ENCODE assay signal across 17 cellular contexts in genomic region chr2:119693967-119694366, GRCh38. TPM values are rescaled to one million over a fixed set of nuclear protein-coding genes. Genes with fewer than 3 reads are reported as not detected.
A peak's percentile ranks its signal among the peaks of the same experiment; 100 is the strongest.
DNase-seq lines count a peak whose midpoint lies in the region; ATAC-seq, FAIRE-seq and TF ChIP-seq lines count a peak whose summit lies in the region.
"Had no signal": no experiment of that assay in that cellular context is flagged by ENCODE, and none has a peak within 500 bp of the region (broad histone marks: within the 10 kb centered on the region; RNA-seq: fewer than 3 reads in every experiment).

No MANE protein-coding gene starts in this region.

- H4K20me1 ChIP-seq in IMR-90 (ENCODE audit: insufficient read depth, low read length) (no peaks in the 10 kb centered on the region), H1 (replicated peaks in 1 of 2; ENCODE audit: control insufficient read depth in 1 of 2, insufficient read depth in 2 of 2, low read length in 2 of 2) (peaks cover 0 to 6% of the 10 kb centered on the region in 2 experiments), neural progenitor cell (ENCODE audit: low read depth) (no peaks in the 10 kb centered on the region)

- H3K27me3 ChIP-seq in CD4-positive, alpha-beta T cell (ENCODE audit: control insufficient read depth, insufficient read depth, low read length) = no peaks in the 10 kb centered on the region
- H3K27me3 ChIP-seq in IMR-90 (ENCODE audit: control insufficient read depth, insufficient read depth, low read length) = peaks cover 25% of the 10 kb centered on the region
- H3K27me3 ChIP-seq in H1 (replicated peaks in 1 of 4; ENCODE audit: control insufficient read depth in 3 of 4, extremely low read depth in 1 of 4, insufficient read depth in 3 of 4, low read length in 3 of 4) = no peaks in the 10 kb centered on the region
- H3K27me3 ChIP-seq in neural progenitor cell = no peaks in the 10 kb centered on the region
- H3K27me3 ChIP-seq: MG63 had no signal

- H3K79me2 ChIP-seq in H1 (ENCODE audit: control insufficient read depth in 1 of 2, insufficient read depth in 2 of 2, low read length in 2 of 2) = no peaks in the 10 kb centered on the region
- no peaks in the 10 kb centered on the region for H3K79me2 ChIP-seq in neural progenitor cell (ENCODE audit: low read depth)

- no peak overlapping the region for H3K56ac ChIP-seq in IMR-90 (ENCODE audit: extremely low read depth, insufficient read depth, low read length)
- peak overlapping the region; percentile 95 for H3K56ac ChIP-seq in H1 (replicated peaks; ENCODE audit: insufficient read length, low read depth, low read length)

- no peaks in the 10 kb centered on the region for H3K9me3 ChIP-seq in CD4-positive, alpha-beta T cell (ENCODE audit: control insufficient read depth, low read length)
- H3K9me3 ChIP-seq in IMR-90 (ENCODE audit: control insufficient read depth, insufficient read depth, low read length) (no peaks in the 10 kb centered on the region), H1 (ENCODE audit: insufficient read depth in 2 of 2, low read depth in 1 of 2, low read length in 1 of 2) (no peaks in the 10 kb centered on the region), neural progenitor cell (ENCODE audit: low read depth) (no peaks in the 10 kb centered on the region)
- H3K9me3 ChIP-seq: A549, MG63, SK-N-SH had no signal

- TF ChIP-seq RAD21 in IMR-90 (IDR thresholded peaks at IDR 0.05; ENCODE audit: low read length) = no peak
- no peak for TF ChIP-seq RAD21 in H1 (IDR thresholded peaks at IDR 0.05 in 1 of 2, conservative IDR thresholded peaks at IDR 0.05 in 1 of 2; ENCODE audit: low read depth in 2 of 2, low read length in 2 of 2)

- peaks cover 50% of the 10 kb centered on the region for H3K4me1 Mint-ChIP-seq in CD4-positive, alpha-beta T cell (ENCODE audit: low read depth)
- peaks cover 49% of the 10 kb centered on the region for H3K4me1 Mint-ChIP-seq in neural progenitor cell
- H3K4me1 Mint-ChIP-seq in activated T-cell treated with anti-CD3 and anti-CD28 coated beads, Interleukin-2, amount 50 U/mL, for 24 hours (ENCODE audit: low read depth) = peaks cover 45% of the 10 kb centered on the region

- H3K36me3 ChIP-seq in IMR-90 (ENCODE audit: control insufficient read depth, insufficient read depth, low read length) = no peaks in the 10 kb centered on the region
- H3K36me3 ChIP-seq in H1 (ENCODE audit: control insufficient read depth in 2 of 4, insufficient read depth in 4 of 4, low read length in 3 of 4) = no peaks in the 10 kb centered on the region; a peak in 1 of 8 replicates
- no peaks in the 10 kb centered on the region for H3K36me3 ChIP-seq in neural progenitor cell
- H3K36me3 ChIP-seq: MG63 had no signal

- no peak for DNase-seq in CD4-positive, alpha-beta T cell
- DNase-seq in IMR-90 = no peak
- DNase-seq in H1 (ENCODE audit: low read depth in 1 of 2, low spot score in 2 of 2) = no peak
- no peak for DNase-seq in neural progenitor cell (ENCODE audit: low spot score)
- no peak for DNase-seq in activated T-cell treated with anti-CD3 and anti-CD28 coated beads, Interleukin-2, amount 50 U/mL, for 24 hours
- no peak for DNase-seq in DMS79 (lab: John Stamatoyannopoulos, UW)
- DNase-seq in KBM-7 = no peak
- DNase-seq: DND-41, GDM1, MG63, NCI-H187, NCI-H446 treated with DMSO at 0.1 percent for 48 hours, NCI-H748 treated with DMSO at 0.1 percent for 48 hours, SK-N-SH had no signal

- H2BK12ac ChIP-seq in H1 (ENCODE audit: low read depth, low read length) = peak overlapping the region; percentile 98; the same call in 1 of the 2 replicates

- in situ Hi-C loops in IMR-90 (cut with MboI; ENCODE audit: low sequenced_read_pairs) (no loop called here), KBM-7 (cut with MboI; ENCODE audit: low pct_unique_long_range_greater_than_20kb, low sequenced_read_pairs) (no loop called here)

- no peak overlapping the region for H2BK120ac ChIP-seq in IMR-90 (ENCODE audit: low read depth, low read length)
- H2BK120ac ChIP-seq in H1 (replicated peaks; ENCODE audit: low read depth, low read length) = no peak overlapping the region

- intact Hi-C loops in CD4-positive, alpha-beta T cell (cut with DNase I, micrococcal nuclease) = no loop called here
- intact Hi-C loops in IMR-90 (cut with micrococcal nuclease) = no loop called here

- peaks cover 7% of the 10 kb centered on the region; the same call in 1 of the 2 replicates for H3K9me1 ChIP-seq in IMR-90 (ENCODE audit: insufficient read depth, low read length)

- dilution Hi-C loops in IMR-90 (cut with HindIII; ENCODE audit: low sequenced_read_pairs, unreplicated experiment) = no loop called here

- H3K23me2 ChIP-seq in H1 (ENCODE audit: low read depth, low read length) = peaks cover 7% of the 10 kb centered on the region

- no peak overlapping the region for H3K9ac ChIP-seq in IMR-90 (ENCODE audit: low read depth, low read length)
- no peak overlapping the region; a peak in 1 of 7 replicates for H3K9ac ChIP-seq in H1 (replicated peaks in 1 of 4; ENCODE audit: extremely low read depth in 1 of 4, low read depth in 3 of 4, low read length in 3 of 4)
- H3K9ac ChIP-seq in neural progenitor cell = no peak overlapping the region
- H3K9ac ChIP-seq: KMS-11, SK-N-SH had no signal

- peak overlapping the region; percentile 29; the same call in 1 of the 2 replicates for H2AK5ac ChIP-seq in IMR-90 (ENCODE audit: low read depth, low read length)
- H2AK5ac ChIP-seq in H1 (ENCODE audit: low read depth, low read length) = peak overlapping the region; percentile 100

- peaks cover 7% of the 10 kb centered on the region for H3K36me3 Mint-ChIP-seq in CD4-positive, alpha-beta T cell (ENCODE audit: low read depth)
- H3K36me3 Mint-ChIP-seq in neural progenitor cell = peaks cover 6% of the 10 kb centered on the region
- H3K36me3 Mint-ChIP-seq in activated T-cell treated with anti-CD3 and anti-CD28 coated beads, Interleukin-2, amount 50 U/mL, for 24 hours (ENCODE audit: low read depth) = peaks cover 3% of the 10 kb centered on the region

- no TSS peak for BruUV-seq in IMR-90 (replicated peaks; lab: Mats Ljungman, UMichigan)

- no peak for TF ChIP-seq POLR2A in IMR-90 (IDR thresholded peaks at IDR 0.05; ENCODE audit: low read depth, low read length)
- no peak for TF ChIP-seq POLR2A in H1 (IDR thresholded peaks at IDR 0.05; ENCODE audit: control extremely low read depth in 1 of 2, low read depth in 2 of 2, low read length in 2 of 2)

- H3K79me1 ChIP-seq in IMR-90 (ENCODE audit: low read depth in 1 of 2, low read length in 2 of 2) (no peaks in the 10 kb centered on the region), H1 (ENCODE audit: low read depth, low read length) (no peaks in the 10 kb centered on the region; the same call in 1 of the 2 replicates)

- no peak for TF ChIP-seq EP300 in H1 (IDR thresholded peaks at IDR 0.05; ENCODE audit: borderline replicate concordance in 1 of 2, low read depth in 2 of 2, low read length in 2 of 2)

- WGBS in IMR-90 (ENCODE audit: extremely low coverage in 2 of 2, insufficient read length in 1 of 2), 2 experiments = 94 to 100% methylated on average over 2 to 5 of the region's 5 CpGs
- 92 to 100% methylated on average over 1 to 5 of the region's 5 CpGs for WGBS in H1 (ENCODE audit: extremely low coverage in 1 of 2, insufficient coverage in 1 of 2, insufficient read length in 1 of 2, insufficient replicate concordance in 2 of 2, low coverage in 1 of 2, low lambda C conversion rate in 2 of 2, missing lambda C conversion rate in 1 of 2), 2 experiments

- H3K27me3 Mint-ChIP-seq in CD4-positive, alpha-beta T cell = no peaks in the 10 kb centered on the region
- peaks cover 11% of the 10 kb centered on the region for H3K27me3 Mint-ChIP-seq in neural progenitor cell (ENCODE audit: insufficient read depth, low read depth)
- H3K27me3 Mint-ChIP-seq in activated T-cell treated with anti-CD3 and anti-CD28 coated beads, Interleukin-2, amount 50 U/mL, for 24 hours = no peaks in the 10 kb centered on the region

- H2AK9ac ChIP-seq in IMR-90 (replicated peaks; ENCODE audit: low read depth, low read length, poor library complexity) = no peak overlapping the region

- H3K4me3 ChIP-seq in IMR-90 (ENCODE audit: insufficient read depth, low read depth, low read length) (no peak overlapping the region), H1 (ENCODE audit: extremely low read depth in 1 of 4, insufficient read depth in 2 of 4, low read depth in 3 of 4, low read length in 4 of 4) (no peak overlapping the region), neural progenitor cell (no peak overlapping the region)
- H3K4me3 ChIP-seq: A549, MG63 had no signal

- H3K4ac ChIP-seq in IMR-90 (ENCODE audit: low read depth, low read length) (no peak overlapping the region), H1 (replicated peaks; ENCODE audit: insufficient read length, low read depth, low read length) (peak overlapping the region; percentile 98)

- H3K27ac ChIP-seq in CD4-positive, alpha-beta T cell (ENCODE audit: low read depth, low read length) = no peak overlapping the region
- H3K27ac ChIP-seq in IMR-90 (ENCODE audit: insufficient read depth, low read length) (no peak overlapping the region), H1 (ENCODE audit: low read depth, low read length) (no peak overlapping the region), neural progenitor cell (no peak overlapping the region)
- H3K27ac ChIP-seq: A549, KMS-11 had no signal

- H3F3A ChIP-seq in neural progenitor cell (ENCODE audit: low read depth) = peaks cover under 1% of the 10 kb centered on the region

- H3K14ac ChIP-seq in IMR-90 (replicated peaks; ENCODE audit: low read depth, low read length) (no peak overlapping the region), H1 (ENCODE audit: insufficient read length) (peak overlapping the region; percentile 34)

- no peak for FAIRE-seq in H1 (lab: Jason Lieb, UNC)
- FAIRE-seq: A549 had no signal

- no peak for TF ChIP-seq CTCF in CD4-positive, alpha-beta T cell (IDR thresholded peaks at IDR 0.05)
- no peak for TF ChIP-seq CTCF in IMR-90 (conservative IDR thresholded peaks at IDR 0.05; ENCODE audit: low read depth, low read length)
- TF ChIP-seq CTCF in H1 (IDR thresholded peaks at IDR 0.05; ENCODE audit: control extremely low read depth in 1 of 3, insufficient read depth in 1 of 3, low read depth in 1 of 3, low read length in 3 of 3) = no peak
- no peak for TF ChIP-seq CTCF in neural progenitor cell (IDR thresholded peaks at IDR 0.05)

- peak overlapping the region; percentile 71 for H3K27ac Mint-ChIP-seq in CD4-positive, alpha-beta T cell
- peak overlapping the region; percentile 10 for H3K27ac Mint-ChIP-seq in neural progenitor cell
- no peak overlapping the region for H3K27ac Mint-ChIP-seq in activated T-cell treated with anti-CD3 and anti-CD28 coated beads, Interleukin-2, amount 50 U/mL, for 24 hours

- no peak overlapping the region for H2BK15ac ChIP-seq in IMR-90 (ENCODE audit: low read depth, low read length)
- H2BK15ac ChIP-seq in H1 (ENCODE audit: low read length) = peak overlapping the region; percentile 23; the same call in 1 of the 2 replicates

- CTCF ChIA-PET in CD4-positive, alpha-beta T cell (lab: Charles Lee) = no interaction called here
- CTCF ChIA-PET in IMR-90 (lab: Yijun Ruan, JAX) (no interaction called here), H1 (lab: Charles Lee; ENCODE audit: partially characterized antibody) (interaction anchor here (1.0 to 1.5 kb wide), 3 partner anchors 9 to 34 kb away, joined by 3 read pairs; partner anchors contain the start of gene TMEM177)

- H4K91ac ChIP-seq in IMR-90 (ENCODE audit: insufficient read depth, low read depth, low read length) (no peak overlapping the region), H1 (replicated peaks; ENCODE audit: insufficient read length, low read length) (peak overlapping the region; percentile 92)

- H3K23ac ChIP-seq in IMR-90 (ENCODE audit: low read depth, low read length) = no peak overlapping the region
- no peak overlapping the region for H3K23ac ChIP-seq in H1 (ENCODE audit: insufficient read length)

- H2BK20ac ChIP-seq in IMR-90 (ENCODE audit: low read depth, low read length) (no peak overlapping the region), H1 (ENCODE audit: low read length) (peak overlapping the region; percentile 41; the same call in 1 of the 2 replicates)

- H3K18ac ChIP-seq in IMR-90 (ENCODE audit: low read depth, low read length) (no peak overlapping the region), H1 (ENCODE audit: extremely low read depth, low read length) (peak overlapping the region; percentile 38; the same call in 1 of the 2 replicates)

- H3K4me2 ChIP-seq in IMR-90 (ENCODE audit: low read depth, low read length) = no peak overlapping the region
- no peak overlapping the region for H3K4me2 ChIP-seq in H1 (ENCODE audit: insufficient read depth in 1 of 2, low read depth in 2 of 2, low read length in 2 of 2)
- no peak overlapping the region for H3K4me2 ChIP-seq in neural progenitor cell
- H3K4me2 ChIP-seq: A549, KMS-11, SK-N-SH had no signal

- H4K5ac ChIP-seq in IMR-90 (ENCODE audit: low read depth, low read length) = no peak overlapping the region
- no peak overlapping the region for H4K5ac ChIP-seq in H1 (ENCODE audit: insufficient read length, low read depth, low read length)

- H2AFZ ChIP-seq in IMR-90 (replicated peaks; ENCODE audit: low read length, poor library complexity) = no peak overlapping the region
- H2AFZ ChIP-seq in H1 (ENCODE audit: low read length) = no peak overlapping the region
- no peak overlapping the region for H2AFZ ChIP-seq in neural progenitor cell (replicated peaks)

- POLR2A ChIA-PET in CD4-positive, alpha-beta T cell (lab: Charles Lee) = interaction anchor here (0.9 kb wide), 1 partner anchor 15 kb away, joined by 3 read pairs; the partner anchor contains the start of gene TMEM177
- POLR2A ChIA-PET in IMR-90 (lab: Charles Lee; ENCODE audit: unreplicated experiment) (no interaction called here), H1 (lab: Charles Lee; ENCODE audit: partially characterized antibody) (interaction anchor here (0.9 to 3.4 kb wide), 2 partner anchors 11 to 15 kb away, joined by 3 to 28 read pairs; partner anchors contain the start of gene TMEM177)

- no peak for ATAC-seq in CD4-positive, alpha-beta T cell (ENCODE audit: poor library complexity)
- ATAC-seq in IMR-90 (ENCODE audit: low read depth) (no peak), HG03175 (IDR thresholded peaks at IDR 0.05; ENCODE audit: unreplicated experiment) (no peak)
- ATAC-seq: A549 had no signal

- no peaks in the 10 kb centered on the region for H3K9me3 Mint-ChIP-seq in CD4-positive, alpha-beta T cell
- no peaks in the 10 kb centered on the region for H3K9me3 Mint-ChIP-seq in neural progenitor cell
- no peaks in the 10 kb centered on the region for H3K9me3 Mint-ChIP-seq in activated T-cell treated with anti-CD3 and anti-CD28 coated beads, Interleukin-2, amount 50 U/mL, for 24 hours

- H2BK5ac ChIP-seq in IMR-90 (ENCODE audit: low read depth, low read length, poor library complexity, severe bottlenecking) (peak overlapping the region; percentile 75), H1 (ENCODE audit: low read depth, low read length) (peak overlapping the region; percentile 90)

- H4K8ac ChIP-seq in IMR-90 (ENCODE audit: low read depth in 2 of 2, low read length in 2 of 2) = no peak overlapping the region
- H4K8ac ChIP-seq in H1 (ENCODE audit: extremely low read depth, insufficient read depth, low read length) = peak overlapping the region; percentile 11; the same call in 1 of the 2 replicates

- peaks cover 6% of the 10 kb centered on the region for H3K4me1 ChIP-seq in IMR-90 (ENCODE audit: control insufficient read depth, insufficient read depth, low read length)
- H3K4me1 ChIP-seq in H1 (replicated peaks in 1 of 4; ENCODE audit: control insufficient read depth in 3 of 4, insufficient read depth in 4 of 4, low read length in 3 of 4) = peaks cover 8 to 30% (median 12%) of the 10 kb centered on the region in 4 experiments
- H3K4me1 ChIP-seq in neural progenitor cell = peaks cover 17% of the 10 kb centered on the region
- H3K4me1 ChIP-seq: A549 had no signal

- H3K4me3 Mint-ChIP-seq in CD4-positive, alpha-beta T cell = no peak overlapping the region
- H3K4me3 Mint-ChIP-seq in neural progenitor cell = peak overlapping the region; percentile 23
- no peak overlapping the region for H3K4me3 Mint-ChIP-seq in activated T-cell treated with anti-CD3 and anti-CD28 coated beads, Interleukin-2, amount 50 U/mL, for 24 hours

RNA-seq across cellular contexts. Expression of gene TMEM177, which starts 15.0 kb away (rescaled TPM):
- total RNA-seq in CD4-positive, alpha-beta T cell = 1 to 10 TPM; 3.6 to 4.0 TPM
- total RNA-seq in IMR-90 (2012; rRNA removed) = 6.8 and 7.8 TPM in 2 replicates
- 8.2 and 8.7 TPM in 2 replicates for polyA plus RNA-seq in IMR-90 (2012; rRNA removed)
- 7.2 and 12.6 TPM in 2 replicates for polyA plus RNA-seq in IMR-90 (2012; cell fraction: cytosol; rRNA removed)
- polyA plus RNA-seq in IMR-90 (2012; cell fraction: nucleus; rRNA removed; ENCODE audit: low replicate concordance) = 4.4 and 6.8 TPM in 2 replicates
- total RNA-seq in H1 (2021; fragmentation: NEBNext Ultra II Directional; extraction: Animal tissue kit (Norgen Biotek cat#: 25700)) = 43.4 and 47.0 TPM in 2 replicates
- polyA plus RNA-seq in H1 (2011; rRNA removed) = 84.9 and 86.7 TPM in 2 replicates
- 67.7 TPM for polyA plus RNA-seq in H1 (2011; cell fraction: cytosol; rRNA removed)
- 54.9 TPM for polyA plus RNA-seq in H1 (2011; cell fraction: nucleus; rRNA removed)
- 23.4 to 46.6 TPM (median 44.7 TPM) in 4 replicates for polyA plus RNA-seq in H1 (2012, experiment 1 of 2)
- 51.9 TPM for polyA plus RNA-seq in H1 (2012, experiment 2 of 2)
- polyA plus RNA-seq in H1 (2013, experiment 1 of 2) = 29.3 TPM
- polyA plus RNA-seq in H1 (2013, experiment 2 of 2) = 28.9 TPM
- polyA minus RNA-seq in H1 (2011; rRNA and poly(A)+ RNA removed) = 32.5 and 34.3 TPM in 2 replicates
- polyA minus RNA-seq in H1 (2011; cell fraction: cytosol; rRNA and poly(A)+ RNA removed) = 16.4 TPM
- polyA minus RNA-seq in H1 (2011; cell fraction: nucleus; rRNA and poly(A)+ RNA removed) = 35.0 TPM
- 12.2 and 26.6 TPM in 2 replicates for total RNA-seq in neural progenitor cell (ENCODE audit: low replicate concordance)
